Comparison of ENCODE assay signal across 6 cellular contexts in the genomic region with DNA sequence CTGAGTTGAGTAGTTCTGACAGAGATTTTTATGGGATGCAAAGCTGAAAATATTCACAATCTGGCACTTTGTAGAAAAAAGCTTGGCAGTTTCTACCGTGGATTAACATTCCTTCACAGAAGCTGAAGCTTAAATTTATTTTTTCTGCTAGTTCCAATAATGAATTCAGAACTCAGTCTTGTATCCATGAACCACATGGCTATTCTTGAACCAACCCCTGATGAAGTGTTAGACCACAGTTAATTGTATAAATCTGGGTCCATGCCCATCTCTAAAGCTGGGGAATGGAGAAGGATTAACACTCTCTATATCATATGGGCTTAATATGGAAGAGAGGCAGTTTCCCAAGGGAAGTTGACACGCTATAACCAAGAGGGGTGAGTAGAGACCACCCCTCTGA.
"Had no signal": no experiment of that assay in that cellular context is flagged by ENCODE, and none has a peak within 500 bp of the region (broad histone marks: within the 10 kb centered on the region; RNA-seq: fewer than 3 reads in every experiment).

No MANE protein-coding gene starts in this region.

- H3K4me3 ChIP-seq: K562 had no signal

- H3K27ac ChIP-seq: HL-60 had no signal

- ATAC-seq: HepG2, K562 had no signal

- H3K36me3 Mint-ChIP-seq: IgD-negative memory B cell had no signal

- H3K4me3 Mint-ChIP-seq: IgD-negative memory B cell had no signal

- H3K4me1 Mint-ChIP-seq: IgD-negative memory B cell had no signal

- H3K9me3 Mint-ChIP-seq: IgD-negative memory B cell had no signal

- DNase-seq: IMR-90, KBM-7 had no signal

- H3K27ac Mint-ChIP-seq: IgD-negative memory B cell had no signal
